8 cellular contexts compared by ENCODE assay signal in genomic region chr13:114132419-114133121, GRCh38. TPM values are rescaled to one million over a fixed set of nuclear protein-coding genes. Genes with fewer than 3 reads are reported as not detected.
DNase-seq lines count a peak whose midpoint lies in the region; ATAC-seq and TF ChIP-seq lines count a peak whose summit lies in the region.

TSS of gene RASA3 (minus strand) at chr13:114132623. CDS start at chr13:114132489, 134 bp downstream.

- peaks cover 41% of the 10 kb centered on the region for H3K79me2 ChIP-seq in PC-3 (ENCODE audit: low read length)

- peak; percentile 76 for DNase-seq in COR-L47 (lab: John Stamatoyannopoulos, UW)
- DNase-seq in PC-3: peak; percentile 73
- peak; percentile 65 for DNase-seq in activated naive CD4-positive, alpha-beta T cell treated with Interleukin-2 at 50 U/mL for 16 hours
- peak; percentile 85 for DNase-seq in fibroblast of villous mesenchyme (ENCODE audit: low read depth)
- DNase-seq in naive thymus-derived CD4-positive, alpha-beta T cell: peak in 8 of 9 donors; percentile 52 to 75 (median 58)
- peak; percentile 84 to 95 for DNase-seq in upper lobe of left lung

- H3K36me3 ChIP-seq in PC-3 (ENCODE audit: low read depth, low read length) (no peaks in the 10 kb centered on the region), upper lobe of left lung (no peaks in the 10 kb centered on the region)
- H3K36me3 ChIP-seq in naive thymus-derived CD4-positive, alpha-beta T cell (ENCODE audit: control insufficient read depth in 2 of 3, insufficient read depth in 3 of 3, low read length in 3 of 3): peaks cover 0 to 33% (median 0%) of the 10 kb centered on the region in 3 experiments

- H3K4me3 ChIP-seq in PC-3 (ENCODE audit: low read length): peak within 1 kb of the TSS; percentile 69
- peak within 1 kb of the TSS; percentile 82 for H3K4me3 ChIP-seq in fibroblast of villous mesenchyme (ENCODE audit: low read depth, low read length)
- H3K4me3 ChIP-seq in naive thymus-derived CD4-positive, alpha-beta T cell (ENCODE audit: low read length): peak within 1 kb of the TSS; percentile 90
- peak within 1 kb of the TSS; percentile 66 to 98 (median 81) for H3K4me3 ChIP-seq in upper lobe of left lung

- peak within 1 kb of the TSS; percentile 82 to 100 (median 99) for H3K27ac Mint-ChIP-seq in naive thymus-derived CD4-positive, alpha-beta T cell

- H4K20me1 ChIP-seq in PC-3 (ENCODE audit: low read length): no peaks in the 10 kb centered on the region

- H3F3A ChIP-seq in PC-3 (ENCODE audit: low read length, unreplicated experiment): peaks cover 4% of the 10 kb centered on the region

- WGBS in upper lobe of left lung, 2 donors: 0 to 1% methylated on average over 20 to 36 of the region's 81 CpGs

- H3K9me2 ChIP-seq in PC-3 (replicated peaks; ENCODE audit: low read length): no peaks in the 10 kb centered on the region

- ATAC-seq in GM19438 (IDR thresholded peaks at IDR 0.05; ENCODE audit: low read depth, unreplicated experiment) (peak; percentile 57), HG03469 (IDR thresholded peaks at IDR 0.05; ENCODE audit: unreplicated experiment) (peak; percentile 41), PC-3 (peak; percentile 76), upper lobe of left lung (ENCODE audit: low FRiP score in 2 of 2) (peak; percentile 67 to 92)
- ATAC-seq in naive thymus-derived CD4-positive, alpha-beta T cell: peak; percentile 69

- H3K9me3 ChIP-seq in PC-3 (ENCODE audit: low read length) (no peaks in the 10 kb centered on the region), upper lobe of left lung (no peaks in the 10 kb centered on the region)
- H3K9me3 ChIP-seq in naive thymus-derived CD4-positive, alpha-beta T cell (ENCODE audit: control insufficient read depth in 2 of 3, low read length in 3 of 3): no peaks in the 10 kb centered on the region

- peak within 1 kb of the TSS; percentile 72 for H3K27ac ChIP-seq in PC-3 (ENCODE audit: low read length)
- peak within 1 kb of the TSS; percentile 85 for H3K27ac ChIP-seq in naive thymus-derived CD4-positive, alpha-beta T cell (ENCODE audit: low read depth, low read length)
- H3K27ac ChIP-seq in upper lobe of left lung: peak within 1 kb of the TSS; percentile 84 to 94 (median 88)

- H3K4me1 ChIP-seq in PC-3 (ENCODE audit: insufficient read depth, low read length): peaks cover 22% of the 10 kb centered on the region
- peaks cover 32 to 49% of the 10 kb centered on the region in 2 donors for H3K4me1 ChIP-seq in naive thymus-derived CD4-positive, alpha-beta T cell (ENCODE audit: control insufficient read depth in 2 of 2, insufficient read depth in 2 of 2, low read length in 2 of 2)
- peaks cover 33 to 55% (median 40%) of the 10 kb centered on the region in 4 donors for H3K4me1 ChIP-seq in upper lobe of left lung

- POLR2A ChIA-PET in PC-3 (lab: Charles Lee; ENCODE audit: unreplicated experiment): interaction anchor here (0.7 kb wide), 1 partner anchor 63 kb away, joined by 3 read pairs; no protein-coding TSS in a partner anchor
- POLR2A ChIA-PET in naive thymus-derived CD4-positive, alpha-beta T cell (lab: Charles Lee): interaction anchor here (1.0 to 13.0 kb wide), 7 partner anchors 8 to 103 kb away, joined by 3 to 137 read pairs (median 49); no protein-coding TSS in a partner anchor

- H3K36me3 Mint-ChIP-seq in naive thymus-derived CD4-positive, alpha-beta T cell: peaks cover 5 to 34% (median 17%) of the 10 kb centered on the region in 5 donors

- H3K4me2 ChIP-seq in PC-3 (ENCODE audit: low read length): peak within 1 kb of the TSS; percentile 87

- H2AFZ ChIP-seq in PC-3 (ENCODE audit: low read length): peak within 1 kb of the TSS; percentile 68; the same call in 1 of the 2 replicates

- no peak for TF ChIP-seq EP300 in upper lobe of left lung (IDR thresholded peaks at IDR 0.05)

- peaks cover 0 to 4% (median 0%) of the 10 kb centered on the region in 5 donors for H3K27me3 Mint-ChIP-seq in naive thymus-derived CD4-positive, alpha-beta T cell

- peak within 1 kb of the TSS; percentile 66 for H3K9ac ChIP-seq in PC-3 (ENCODE audit: low read length)

- H3K4me1 Mint-ChIP-seq in naive thymus-derived CD4-positive, alpha-beta T cell: peaks cover 36 to 74% (median 56%) of the 10 kb centered on the region in 7 donors

- CTCF ChIA-PET in PC-3 (lab: Charles Lee): interaction anchor here (0.6 kb wide), 1 partner anchor 373 kb away, joined by 3 read pairs; the partner anchor contains the start of gene TMEM255B
- CTCF ChIA-PET in naive thymus-derived CD4-positive, alpha-beta T cell (lab: Charles Lee): interaction anchor here (0.7 kb wide), 1 partner anchor 15 kb away, joined by 3 read pairs; no protein-coding TSS in a partner anchor

- TF ChIP-seq POLR2A in upper lobe of left lung (IDR thresholded peaks at IDR 0.05): peak in 3 of 4 donors; percentile 39 to 81 (median 58)

- H3K27me3 ChIP-seq in PC-3 (ENCODE audit: low read length) (no peaks in the 10 kb centered on the region), upper lobe of left lung (no peaks in the 10 kb centered on the region)
- H3K27me3 ChIP-seq in naive thymus-derived CD4-positive, alpha-beta T cell (ENCODE audit: control insufficient read depth in 2 of 2, insufficient read depth in 2 of 2, low read length in 2 of 2): no peaks in the 10 kb centered on the region

- peak within 1 kb of the TSS; percentile 96 to 100 (median 100) for H3K4me3 Mint-ChIP-seq in naive thymus-derived CD4-positive, alpha-beta T cell

- TF ChIP-seq CTCF in PC-3 (conservative IDR thresholded peaks at IDR 0.05; ENCODE audit: low read depth, low read length): no peak
- TF ChIP-seq CTCF in fibroblast of villous mesenchyme (IDR thresholded peaks at IDR 0.05; ENCODE audit: insufficient read depth, low read depth, low read length): no peak
- TF ChIP-seq CTCF in upper lobe of left lung (IDR thresholded peaks at IDR 0.05): no peak

- peaks cover 0 to 10% (median 0%) of the 10 kb centered on the region in 11 donors for H3K9me3 Mint-ChIP-seq in naive thymus-derived CD4-positive, alpha-beta T cell

- intact Hi-C loops in PC-3 (cut with micrococcal nuclease): no loop called here
- intact Hi-C loops in naive thymus-derived CD4-positive, alpha-beta T cell (cut with micrococcal nuclease): loop anchor here (5.0 kb wide), 2 partner anchors 35 to 315 kb away; no protein-coding TSS in a partner anchor

- BruUV-seq in PC-3 (replicated peaks; lab: Mats Ljungman, UMichigan): no TSS peak

RNA-seq across cellular contexts. Expression of gene RASA3, which starts in this region (rescaled TPM):
- total RNA-seq in PC-3 (2014; rRNA removed): 9.1 and 9.4 TPM in 2 replicates
- total RNA-seq in fibroblast of villous mesenchyme: 34.1 and 41.6 TPM in 2 replicates
- total RNA-seq in naive thymus-derived CD4-positive, alpha-beta T cell: 100 to 1,000 TPM; 110 to 227 (median 199) TPM
- polyA plus RNA-seq in naive thymus-derived CD4-positive, alpha-beta T cell: 100 to 1,000 TPM; 109 to 195 TPM
- total RNA-seq in upper lobe of left lung: 10 to 100 TPM; 11.4 to 52.4 (median 18.4) TPM

Comparison
In these comparisons a context has a peak if more than half of its experiments do, and no peak if none do; other contexts are left out.
1. Peak in every context shown above with its lines: DNase-seq, ATAC-seq, H3K4me3 ChIP-seq and H3K27ac ChIP-seq.